13 cellular contexts compared by ENCODE assay signal in the genomic region with DNA sequence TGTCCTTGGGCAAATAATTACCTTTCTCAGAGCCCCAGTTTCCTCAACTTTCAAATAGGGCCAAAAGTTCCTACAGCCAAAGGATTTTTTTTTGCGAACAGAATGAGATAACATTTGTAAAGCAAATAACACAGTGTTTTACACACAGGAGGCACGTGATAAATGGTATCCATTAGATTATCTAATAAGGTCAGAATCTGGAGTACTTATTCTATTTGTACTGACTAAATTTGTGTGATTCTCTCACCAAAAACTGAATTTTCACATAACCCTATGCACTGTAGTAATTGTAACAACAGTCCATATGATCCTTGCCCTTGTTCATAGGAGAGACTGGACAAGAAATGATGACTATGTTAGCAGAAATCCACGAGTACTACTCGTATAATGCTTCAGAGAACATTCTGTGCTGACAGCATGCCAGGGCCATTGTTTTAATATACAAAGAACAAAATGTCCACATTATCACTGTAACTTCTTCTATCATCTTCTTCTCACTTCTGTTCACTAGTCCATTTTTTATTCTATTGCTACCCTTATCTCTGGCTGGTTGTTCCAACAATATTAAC. TPM values are rescaled to one million over a fixed set of nuclear protein-coding genes. Genes with fewer than 3 reads are reported as not detected.
DNase-seq lines count a peak whose midpoint lies in the region; ATAC-seq and TF ChIP-seq lines count a peak whose summit lies in the region.
"Had no signal": no experiment of that assay in that cellular context is flagged by ENCODE, and none has a peak within 500 bp of the region (broad histone marks: within the 10 kb centered on the region; RNA-seq: fewer than 3 reads in every experiment).

No MANE protein-coding gene starts in this region.

- H3K4me3 ChIP-seq in DND-41 (ENCODE audit: low read depth in 1 of 2, low read length in 2 of 2) (no peak overlapping the region), osteoblast (ENCODE audit: insufficient read depth, low read length) (no peak overlapping the region)
- H3K4me3 ChIP-seq: SK-N-MC had no signal

- no peak overlapping the region; the same call in 1 of the 2 replicates for H3K27ac ChIP-seq in DND-41 (ENCODE audit: low read length)
- peak overlapping the region; percentile 91 for H3K27ac ChIP-seq in VCaP
- H3K27ac ChIP-seq in osteoblast (ENCODE audit: low read depth, low read length), result peak overlapping the region; percentile 59
- H3K27ac ChIP-seq: SK-N-MC had no signal

- peaks cover 15% of the 10 kb centered on the region for H3K4me1 ChIP-seq in DND-41 (ENCODE audit: insufficient read depth, low read length)
- peaks cover 12% of the 10 kb centered on the region for H3K4me1 ChIP-seq in osteoblast (ENCODE audit: insufficient read depth, low read length)

- H2AFZ ChIP-seq in DND-41 (ENCODE audit: low read depth, low read length) (peak overlapping the region; percentile 35; the same call in 1 of the 2 replicates), osteoblast (ENCODE audit: low read length) (no peak overlapping the region)

- H4K20me1 ChIP-seq in DND-41 (ENCODE audit: insufficient read depth, low read length) (no peaks in the 10 kb centered on the region), osteoblast (ENCODE audit: insufficient read depth, low read length) (no peaks in the 10 kb centered on the region)

- H3K4me2 ChIP-seq in DND-41 (ENCODE audit: insufficient read depth, low read length), result no peak overlapping the region
- no peak overlapping the region for H3K4me2 ChIP-seq in osteoblast (ENCODE audit: insufficient read depth, low read length)

- H3K36me3 ChIP-seq in DND-41 (ENCODE audit: insufficient read depth, low read length) (no peaks in the 10 kb centered on the region), osteoblast (ENCODE audit: insufficient read depth, low read length) (no peaks in the 10 kb centered on the region)

- H3K79me2 ChIP-seq in DND-41 (ENCODE audit: insufficient read depth, low read length) (no peaks in the 10 kb centered on the region), osteoblast (ENCODE audit: insufficient read depth, low read length) (no peaks in the 10 kb centered on the region)

- H3K27me3 ChIP-seq in DND-41 (ENCODE audit: insufficient read depth, low read length, poor library complexity), result no peaks in the 10 kb centered on the region
- H3K27me3 ChIP-seq in osteoblast (ENCODE audit: insufficient read depth, low read length), result no peaks in the 10 kb centered on the region

- no peak for TF ChIP-seq CTCF in DND-41 (IDR thresholded peaks at IDR 0.05; ENCODE audit: borderline replicate concordance, extremely low read depth, low read length, poor library complexity, severe bottlenecking)
- no peak for TF ChIP-seq CTCF in VCaP (conservative IDR thresholded peaks at IDR 0.05)
- TF ChIP-seq CTCF in osteoblast (IDR thresholded peaks at IDR 0.05; ENCODE audit: extremely low read depth, low read depth, low read length), result no peak

- no peak for DNase-seq in DND-41
- peak; percentile 55 for DNase-seq in fibroblast of the conjunctiva (ENCODE audit: low read depth)
- no peak for DNase-seq in osteoblast (ENCODE audit: insufficient read length, low spot score, missing footprints)
- no peak for DNase-seq in DMS114 treated with DMSO at 0.1 percent for 48 hours (lab: John Stamatoyannopoulos, UW; ENCODE audit: unreplicated experiment)
- no peak for DNase-seq in activated CD4-positive, alpha-beta T cell treated with anti-CD3 and anti-CD28 coated beads, Interleukin-2, amount 50 U/mL, for 1 hour
- no peak for DNase-seq in islet precursor cell
- DNase-seq: activated gamma-delta T cell treated with Interleukin-2 at 50 U/mL for 16 hours; effector memory CD4-positive, alpha-beta T cell; left cardiac atrium; NCI-H2227 treated with DMSO at 0.1 percent for 48 hours had no signal

- H3K9me3 ChIP-seq in DND-41 (ENCODE audit: insufficient read depth, low read length, severe bottlenecking) (no peaks in the 10 kb centered on the region), osteoblast (ENCODE audit: low read depth, low read length) (no peaks in the 10 kb centered on the region)

- H3K9ac ChIP-seq in DND-41 (ENCODE audit: low read depth, low read length), result no peak overlapping the region

- ATAC-seq in DND-41 (ENCODE audit: insufficient read depth, low read depth) (no peak), GM21381 (IDR thresholded peaks at IDR 0.05; ENCODE audit: unreplicated experiment) (no peak)

RNA-seq across cellular contexts. Expression of gene FEM1C, which starts 13.9 kb away (rescaled TPM):
- total RNA-seq in osteoblast, result 17.1 and 17.4 TPM in 2 replicates

RNA-seq across cellular contexts. Expression of gene TICAM2, which starts 43.8 kb away (rescaled TPM):
- total RNA-seq in osteoblast, result 6.9 and 9.1 TPM in 2 replicates
